23 cellular contexts compared by ENCODE assay signal in genomic region chr15:89707577-89707976, GRCh38. TPM values are rescaled to one million over a fixed set of nuclear protein-coding genes. Genes with fewer than 3 reads are reported as not detected.
"Had no signal": no experiment of that assay in that cellular context is flagged by ENCODE, and none has a peak within 500 bp of the region (broad histone marks: within the 10 kb centered on the region; RNA-seq: fewer than 3 reads in every experiment).

No MANE protein-coding gene starts in this region.

- H3K4me3 ChIP-seq: colonic mucosa, hepatocyte, lung, spleen, testis, tibial nerve had no signal

- H3K36me3 ChIP-seq: colonic mucosa, neutrophil, spleen, tibial nerve had no signal

- FAIRE-seq: kidney had no signal

- DNase-seq: colonic mucosa; dermis blood vessel endothelial cell; erythroblast; foreskin keratinocyte; kidney; left cardiac atrium; left ventricle myocardium superior; mesendoderm; naive B cell; posterior cingulate gyrus; spleen; stimulated activated CD4-positive, alpha-beta T cell treated with anti-CD3 and anti-CD28 coated beads, Interleukin-15, amount 100 ng/mL, for 24 hours; stimulated activated CD4-positive, alpha-beta T cell treated with anti-CD3 and anti-CD28 coated beads, Interleukin-1b, Interleukin-23, amount 100 ng/mL, for 48 hours; stimulated activated CD4-positive, alpha-beta T cell treated with anti-CD3 and anti-CD28 coated beads, Interleukin-4, amount 100 ng/mL, for 24 hours; testis had no signal

- H3K4me1 Mint-ChIP-seq: naive B cell; stimulated activated memory B cell treated with anti-CD40 and anti-IgM and Interleukin-4, amounts not matched to agents 10 μg/mL and 1 μg/mL and 100 μg/mL, for 72 hours had no signal

- H3K4me3 Mint-ChIP-seq: naive B cell; stimulated activated memory B cell treated with anti-CD40 and anti-IgM and Interleukin-4, amounts not matched to agents 10 μg/mL and 1 μg/mL and 100 μg/mL, for 72 hours; stimulated activated naive CD8-positive, alpha-beta T cell treated with anti-CD3 and anti-CD28 coated beads, Interleukin-15, Interleukin-2, amounts not matched to agents 100 ng/mL and 50 ng/mL, for 24 hours had no signal

- H3K27me3 ChIP-seq: colonic mucosa, hepatocyte, neutrophil, testis, tibial nerve had no signal

- H3K27ac Mint-ChIP-seq: naive B cell; stimulated activated memory B cell treated with anti-CD40 and anti-IgM and Interleukin-4, amounts not matched to agents 10 μg/mL and 1 μg/mL and 100 μg/mL, for 72 hours; stimulated activated naive CD8-positive, alpha-beta T cell treated with anti-CD3 and anti-CD28 coated beads, Interleukin-15, Interleukin-2, amounts not matched to agents 100 ng/mL and 50 ng/mL, for 24 hours had no signal

- H3K36me3 Mint-ChIP-seq: naive B cell; stimulated activated memory B cell treated with anti-CD40 and anti-IgM and Interleukin-4, amounts not matched to agents 10 μg/mL and 1 μg/mL and 100 μg/mL, for 72 hours had no signal

- H3K9me3 Mint-ChIP-seq: naive B cell; stimulated activated memory B cell treated with anti-CD40 and anti-IgM and Interleukin-4, amounts not matched to agents 10 μg/mL and 1 μg/mL and 100 μg/mL, for 72 hours; stimulated activated naive CD8-positive, alpha-beta T cell treated with anti-CD3 and anti-CD28 coated beads, Interleukin-15, Interleukin-2, amounts not matched to agents 100 ng/mL and 50 ng/mL, for 24 hours had no signal

RNA-seq across cellular contexts. Expression of gene WDR93, which starts 17.0 kb away (rescaled TPM):
- total RNA-seq: dermis blood vessel endothelial cell, foreskin keratinocyte, left cardiac atrium, left ventricle myocardium superior, sciatic nerve, skeletal muscle tissue, spleen had no signal
